In the genomic region with DNA sequence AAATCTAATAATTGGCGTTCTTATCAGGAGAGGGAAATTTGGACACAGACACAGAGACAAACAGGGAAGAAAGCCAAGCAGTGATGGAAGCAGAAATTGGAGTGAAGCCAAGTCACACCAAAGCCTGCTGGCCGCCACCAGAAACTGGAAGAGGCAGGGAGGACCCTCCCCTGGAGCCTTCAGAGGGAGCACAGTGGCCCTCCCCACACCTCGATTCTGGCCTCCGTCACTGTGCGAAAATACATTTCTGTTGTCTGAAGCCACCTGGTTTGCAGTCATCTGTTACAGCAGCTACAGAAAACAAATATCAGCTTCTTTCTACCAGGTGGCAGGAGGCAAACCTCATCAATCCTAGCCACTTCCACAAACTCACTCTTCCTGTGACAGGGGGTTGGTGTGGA, we compare ENCODE assay signal across 2 cellular contexts.
TF ChIP-seq lines count a peak whose summit lies in the region.

No MANE protein-coding gene starts in this region.

TF ChIP-seq in SK-N-SH treated with all-trans-retinoic acid at 6 μM for 48 hours, 23 proteins besides CTCF, POLR2A, EP300 and RAD21:
- no peak for TF ChIP-seq OSR1 (CRISPR knock-in tag; IDR thresholded peaks at IDR 0.05)
- TF ChIP-seq, protein P1, sequence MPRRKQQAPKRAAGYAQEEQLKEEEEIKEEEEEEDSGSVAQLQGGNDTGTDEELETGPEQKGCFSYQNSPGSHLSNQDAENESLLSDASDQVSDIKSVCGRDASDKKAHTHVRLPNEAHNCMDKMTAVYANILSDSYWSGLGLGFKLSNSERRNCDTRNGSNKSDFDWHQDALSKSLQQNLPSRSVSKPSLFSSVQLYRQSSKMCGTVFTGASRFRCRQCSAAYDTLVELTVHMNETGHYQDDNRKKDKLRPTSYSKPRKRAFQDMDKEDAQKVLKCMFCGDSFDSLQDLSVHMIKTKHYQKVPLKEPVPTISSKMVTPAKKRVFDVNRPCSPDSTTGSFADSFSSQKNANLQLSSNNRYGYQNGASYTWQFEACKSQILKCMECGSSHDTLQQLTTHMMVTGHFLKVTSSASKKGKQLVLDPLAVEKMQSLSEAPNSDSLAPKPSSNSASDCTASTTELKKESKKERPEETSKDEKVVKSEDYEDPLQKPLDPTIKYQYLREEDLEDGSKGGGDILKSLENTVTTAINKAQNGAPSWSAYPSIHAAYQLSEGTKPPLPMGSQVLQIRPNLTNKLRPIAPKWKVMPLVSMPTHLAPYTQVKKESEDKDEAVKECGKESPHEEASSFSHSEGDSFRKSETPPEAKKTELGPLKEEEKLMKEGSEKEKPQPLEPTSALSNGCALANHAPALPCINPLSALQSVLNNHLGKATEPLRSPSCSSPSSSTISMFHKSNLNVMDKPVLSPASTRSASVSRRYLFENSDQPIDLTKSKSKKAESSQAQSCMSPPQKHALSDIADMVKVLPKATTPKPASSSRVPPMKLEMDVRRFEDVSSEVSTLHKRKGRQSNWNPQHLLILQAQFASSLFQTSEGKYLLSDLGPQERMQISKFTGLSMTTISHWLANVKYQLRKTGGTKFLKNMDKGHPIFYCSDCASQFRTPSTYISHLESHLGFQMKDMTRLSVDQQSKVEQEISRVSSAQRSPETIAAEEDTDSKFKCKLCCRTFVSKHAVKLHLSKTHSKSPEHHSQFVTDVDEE (CRISPR knock-in tag; IDR thresholded peaks at IDR 0.05), result no peak
- TF ChIP-seq TCF4 (CRISPR knock-in tag; IDR thresholded peaks at IDR 0.05; ENCODE audit: borderline replicate concordance), result peak; percentile 59; the same call in 1 of the 2 replicates
- TF ChIP-seq ZNF8 (CRISPR knock-in tag; IDR thresholded peaks at IDR 0.05), result no peak
- TF ChIP-seq ZFP3 (CRISPR knock-in tag; IDR thresholded peaks at IDR 0.05), result no peak
- TF ChIP-seq ISL1 (CRISPR knock-in tag; IDR thresholded peaks at IDR 0.05), result peak; percentile 40; the same call in 1 of the 2 replicates
- TF ChIP-seq, protein P2, sequence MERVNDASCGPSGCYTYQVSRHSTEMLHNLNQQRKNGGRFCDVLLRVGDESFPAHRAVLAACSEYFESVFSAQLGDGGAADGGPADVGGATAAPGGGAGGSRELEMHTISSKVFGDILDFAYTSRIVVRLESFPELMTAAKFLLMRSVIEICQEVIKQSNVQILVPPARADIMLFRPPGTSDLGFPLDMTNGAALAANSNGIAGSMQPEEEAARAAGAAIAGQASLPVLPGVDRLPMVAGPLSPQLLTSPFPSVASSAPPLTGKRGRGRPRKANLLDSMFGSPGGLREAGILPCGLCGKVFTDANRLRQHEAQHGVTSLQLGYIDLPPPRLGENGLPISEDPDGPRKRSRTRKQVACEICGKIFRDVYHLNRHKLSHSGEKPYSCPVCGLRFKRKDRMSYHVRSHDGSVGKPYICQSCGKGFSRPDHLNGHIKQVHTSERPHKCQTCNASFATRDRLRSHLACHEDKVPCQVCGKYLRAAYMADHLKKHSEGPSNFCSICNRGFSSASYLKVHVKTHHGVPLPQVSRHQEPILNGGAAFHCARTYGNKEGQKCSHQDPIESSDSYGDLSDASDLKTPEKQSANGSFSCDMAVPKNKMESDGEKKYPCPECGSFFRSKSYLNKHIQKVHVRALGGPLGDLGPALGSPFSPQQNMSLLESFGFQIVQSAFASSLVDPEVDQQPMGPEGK (CRISPR knock-in tag; IDR thresholded peaks at IDR 0.05; ENCODE audit: borderline replicate concordance), result no peak

TF ChIP-seq in HepG2, 621 proteins besides CTCF, POLR2A, EP300 and RAD21:
- peak; percentile 83 for TF ChIP-seq ZNF263 (CRISPR knock-in tag; IDR thresholded peaks at IDR 0.05)
- TF ChIP-seq ZNF446 (CRISPR knock-in tag; IDR thresholded peaks at IDR 0.05), result no peak
